8 cellular contexts compared by ENCODE assay signal in the genomic region with DNA sequence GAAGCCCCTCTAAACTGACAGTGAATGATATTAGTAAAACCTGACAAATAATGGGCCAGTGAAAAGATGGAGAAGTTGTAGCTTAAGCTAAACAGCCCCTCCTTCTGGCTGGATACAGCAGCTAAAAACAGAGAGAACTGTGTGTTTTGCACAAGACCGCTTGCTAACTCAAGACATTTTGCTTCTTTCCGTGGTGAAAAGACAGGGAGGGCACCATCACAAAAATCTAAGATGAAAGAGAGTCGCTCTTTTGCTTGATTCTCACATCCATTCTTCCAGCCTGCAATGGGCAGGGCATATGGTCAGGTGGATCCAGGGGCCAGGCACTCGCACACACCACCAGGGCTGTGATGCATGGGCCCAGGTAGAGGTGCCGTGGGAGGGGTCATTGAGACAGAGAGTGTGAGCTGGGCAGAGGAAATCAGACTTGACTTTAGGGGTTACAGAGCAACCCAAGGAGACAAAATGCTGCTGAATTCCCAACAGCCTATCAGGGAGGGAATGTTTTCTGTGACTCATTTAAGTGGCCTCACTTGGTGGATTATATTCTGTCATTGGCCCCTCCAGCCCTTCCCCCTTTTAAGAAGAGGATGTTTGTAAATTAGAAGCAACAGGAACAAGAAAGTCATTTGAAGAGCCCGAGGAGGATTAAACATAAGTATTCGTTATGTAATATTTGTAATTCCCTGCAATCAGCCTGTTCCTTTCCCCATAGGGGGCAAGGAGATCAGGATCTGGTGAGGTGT. TPM values are rescaled to one million over a fixed set of nuclear protein-coding genes. Genes with fewer than 3 reads are reported as not detected.
A peak's percentile ranks its signal among the peaks of the same experiment; 100 is the strongest.
DNase-seq lines count a peak whose midpoint lies in the region; ATAC-seq, FAIRE-seq and TF ChIP-seq lines count a peak whose summit lies in the region.

No MANE protein-coding gene starts in this region.

- no peak for DNase-seq in heart right ventricle
- no peak for DNase-seq in Right ventricle myocardium inferior (ENCODE audit: missing footprints)
- DNase-seq in WERI-Rb-1: peak; percentile 21
- no peak for DNase-seq in kidney
- no peak for DNase-seq in amniotic stem cell (lab: John Stamatoyannopoulos, UW)

- H3K36me3 ChIP-seq in heart right ventricle: peaks cover 0 to 35% (median 7%) of the 10 kb centered on the region in 9 donors
- H3K36me3 ChIP-seq in WERI-Rb-1: no peaks in the 10 kb centered on the region
- peaks cover 0 to 5% of the 10 kb centered on the region in 2 donors for H3K36me3 ChIP-seq in kidney (ENCODE audit: control insufficient read depth in 1 of 2, insufficient read depth in 2 of 2, low read length in 2 of 2)

- H3K4me1 ChIP-seq in heart right ventricle: peaks cover 18 to 84% (median 78%) of the 10 kb centered on the region in 9 donors
- H3K4me1 ChIP-seq in kidney (ENCODE audit: control insufficient read depth in 1 of 2, insufficient read depth in 1 of 2, low read depth in 1 of 2, low read length in 2 of 2): peaks cover 0 to 8% of the 10 kb centered on the region in 2 donors

- WGBS in heart right ventricle, 2 donors: 71 to 74% methylated on average over 7 of the region's 7 CpGs

- H3K27me3 ChIP-seq in heart right ventricle (no peaks in the 10 kb centered on the region), WERI-Rb-1 (ENCODE audit: insufficient read depth, low read depth, severe bottlenecking) (no peaks in the 10 kb centered on the region)

- peak overlapping the region in 8 of 10 donors; percentile 8 to 77 (median 34) for H3K27ac ChIP-seq in heart right ventricle
- no peak overlapping the region for H3K27ac ChIP-seq in WERI-Rb-1
- H3K27ac ChIP-seq in kidney (ENCODE audit: low read depth in 2 of 2, low read length in 2 of 2): peak overlapping the region in 1 of 2 donors; percentile 8

- H3K9me3 ChIP-seq in heart right ventricle (no peaks in the 10 kb centered on the region), WERI-Rb-1 (ENCODE audit: severe bottlenecking) (no peaks in the 10 kb centered on the region), kidney (ENCODE audit: control insufficient read depth in 1 of 2, low read length in 2 of 2) (no peaks in the 10 kb centered on the region)

- TF ChIP-seq CTCF in heart right ventricle (IDR thresholded peaks at IDR 0.05) (peak in 7 of 9 donors; percentile 25 to 58 (median 42)), WERI-Rb-1 (IDR thresholded peaks at IDR 0.05; ENCODE audit: low read depth, low read length) (peak; percentile 59), kidney (IDR thresholded peaks at IDR 0.05; ENCODE audit: borderline replicate concordance, extremely low read depth, insufficient read depth) (peak; percentile 31)

- intact Hi-C loops in heart right ventricle (cut with DNase I) (loop anchor here in 6 of 10 donors (2.0 to 10.0 kb wide), 6 partner anchors 110 to 404 kb away; partner anchors contain the start of gene HEBP1 (in 1 of the 6)), Right ventricle myocardium inferior (cut with DNase I) (loop anchor here (10.0 kb wide), 1 partner anchor 394 kb away; the partner anchor contains the start of gene DDX47), kidney (cut with DNase I) (no loop called here)

- no peak overlapping the region for H3K4me3 ChIP-seq in heart right ventricle
- no peak overlapping the region for H3K4me3 ChIP-seq in WERI-Rb-1 (ENCODE audit: low read depth, low read length)
- no peak overlapping the region for H3K4me3 ChIP-seq in kidney (ENCODE audit: low read length in 2 of 2)

- H3K9ac ChIP-seq in kidney (ENCODE audit: low read length in 2 of 2): no peak overlapping the region

- peak in 1 of 8 donors; percentile 21 for ATAC-seq in heart right ventricle
- no peak for ATAC-seq in Right ventricle myocardium inferior
- no peak for ATAC-seq in HG02870 (IDR thresholded peaks at IDR 0.05; ENCODE audit: unreplicated experiment)
- no peak for ATAC-seq in GM21381 (IDR thresholded peaks at IDR 0.05; ENCODE audit: unreplicated experiment)
- no peak for ATAC-seq in HG03378 (IDR thresholded peaks at IDR 0.05; ENCODE audit: unreplicated experiment)

- no peak for FAIRE-seq in kidney (lab: Jason Lieb, UNC)

RNA-seq across cellular contexts. Expression of gene EMP1, which starts 12.2 kb away (rescaled TPM):
- 100 to 1,000 TPM in 4 of 10 donors, 10 to 100 TPM in 6; 74.6 to 403 (median 98.5) TPM for total RNA-seq in heart right ventricle
- 10 to 100 TPM; 46.2 to 55.5 TPM for polyA plus RNA-seq in heart right ventricle
- total RNA-seq in Right ventricle myocardium inferior: 129 TPM
- total RNA-seq in kidney: 431 TPM
- polyA plus RNA-seq in kidney (ENCODE audit: insufficient read depth, low read depth, low replicate concordance): 45.1 TPM
